Comparison of ENCODE assay signal across 25 cellular contexts in the genomic region with DNA sequence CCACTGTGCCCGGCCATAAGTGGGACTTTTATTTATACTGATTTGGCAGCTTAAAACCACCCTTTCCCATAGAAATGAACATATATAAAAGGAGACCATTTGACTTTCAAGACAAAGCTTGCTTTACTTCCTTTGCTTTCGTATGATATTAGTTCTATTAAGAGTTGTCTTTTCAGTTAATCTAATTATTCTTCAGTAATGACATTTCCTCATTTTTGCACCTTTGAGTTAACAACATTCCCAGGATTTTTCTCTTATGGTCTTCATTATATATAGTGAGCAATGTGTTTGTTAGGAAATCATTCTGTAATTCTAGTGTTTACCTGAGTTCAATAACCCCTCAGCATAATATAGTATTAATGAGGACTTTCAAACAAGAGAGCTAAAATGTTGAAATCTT.
"Had no signal": no experiment of that assay in that cellular context is flagged by ENCODE, and none has a peak within 500 bp of the region (broad histone marks: within the 10 kb centered on the region; RNA-seq: fewer than 3 reads in every experiment).

No MANE protein-coding gene starts in this region.

- DNase-seq: islet precursor cell; left ventricle myocardium inferior; naive B cell; natural killer cell; ovary; posterior cingulate gyrus; retina; right cardiac atrium; stimulated activated CD4-positive, alpha-beta T cell treated with anti-CD3 and anti-CD28 coated beads, Interleukin-12 subunit alpha, Interleukin-12 subunit beta, amount 100 ng/mL, for 4 hours; stimulated activated CD4-positive, alpha-beta T cell treated with anti-CD3 and anti-CD28 coated beads, Interleukin-15, amount 100 ng/mL, for 24 hours; stimulated activated CD4-positive, alpha-beta T cell treated with anti-CD3 and anti-CD28 coated beads, Interleukin-2, amount 100 ng/mL, for 24 hours; stimulated activated CD4-positive, alpha-beta T cell treated with anti-CD3 and anti-CD28 coated beads, Interleukin-4, amount 100 ng/mL, for 1 hour; stimulated activated naive B cell treated with anti-CD40 and anti-IgM and Interleukin-4, amounts not matched to agents 10 μg/mL and 1 μg/mL and 100 μg/mL, for 72 hours; stimulated activated naive CD8-positive, alpha-beta T cell treated with anti-CD3 and anti-CD28 coated beads, Interleukin-15, Interleukin-2, amounts not matched to agents 100 U/mL and 50 U/mL, for 24 hours; stomach; testis; thyroid gland; transverse colon; upper lobe of left lung had no signal

- H3K36me3 ChIP-seq: left ventricle myocardium inferior, ovary, prostate gland, stomach, thyroid gland, transverse colon, upper lobe of left lung, vagina had no signal

- H3K27ac Mint-ChIP-seq: mesothelial cell of epicardium; natural killer cell; stimulated activated naive B cell treated with anti-CD40 and anti-IgM and Interleukin-4, amounts not matched to agents 10 μg/mL and 1 μg/mL and 100 μg/mL, for 72 hours had no signal

- H3K27ac ChIP-seq: left ventricle myocardium inferior, ovary, prostate gland, testis, transverse colon, upper lobe of left lung, vagina had no signal

- H3K27me3 ChIP-seq: ovary, stomach, testis, thyroid gland, transverse colon, upper lobe of left lung, vagina had no signal

- H3K4me3 Mint-ChIP-seq: mesothelial cell of epicardium; naive B cell; natural killer cell; stimulated activated naive B cell treated with anti-CD40 and anti-IgM and Interleukin-4, amounts not matched to agents 10 μg/mL and 1 μg/mL and 100 μg/mL, for 72 hours had no signal

- H3K9me3 Mint-ChIP-seq: naive B cell; natural killer cell; stimulated activated naive B cell treated with anti-CD40 and anti-IgM and Interleukin-4, amounts not matched to agents 10 μg/mL and 1 μg/mL and 100 μg/mL, for 72 hours had no signal

- H3K27me3 Mint-ChIP-seq: naive B cell; stimulated activated naive B cell treated with anti-CD40 and anti-IgM and Interleukin-4, amounts not matched to agents 10 μg/mL and 1 μg/mL and 100 μg/mL, for 72 hours had no signal

- H3K4me1 Mint-ChIP-seq: naive B cell; natural killer cell; stimulated activated naive B cell treated with anti-CD40 and anti-IgM and Interleukin-4, amounts not matched to agents 10 μg/mL and 1 μg/mL and 100 μg/mL, for 72 hours had no signal

- H3K36me3 Mint-ChIP-seq: mesothelial cell of epicardium; naive B cell; natural killer cell; stimulated activated naive B cell treated with anti-CD40 and anti-IgM and Interleukin-4, amounts not matched to agents 10 μg/mL and 1 μg/mL and 100 μg/mL, for 72 hours had no signal

- H3K4me3 ChIP-seq: left ventricle myocardium inferior, lung, ovary, prostate gland, skin epidermis, stomach, testis, thyroid gland, transverse colon, upper lobe of left lung, vagina had no signal

- ATAC-seq: natural killer cell; right cardiac atrium; sciatic nerve; stimulated activated naive B cell treated with anti-CD40 and anti-IgM and Interleukin-4, amounts not matched to agents 10 μg/mL and 1 μg/mL and 100 μg/mL, for 72 hours; stimulated activated naive CD8-positive, alpha-beta T cell treated with anti-CD3 and anti-CD28 coated beads, Interleukin-15, Interleukin-2, amounts not matched to agents 100 U/mL and 50 U/mL, for 24 hours had no signal

- H3K9me3 ChIP-seq: ovary, prostate gland, stomach, testis, thyroid gland, transverse colon, upper lobe of left lung, vagina had no signal
